In genomic region chr9:93467062-93467416, GRCh38 we compare ENCODE assay signal across 12 cellular contexts. TPM values are rescaled to one million over a fixed set of nuclear protein-coding genes. Genes with fewer than 3 reads are reported as not detected.
DNase-seq lines count a peak whose midpoint lies in the region; ATAC-seq and TF ChIP-seq lines count a peak whose summit lies in the region.
"Had no signal": no experiment of that assay in that cellular context is flagged by ENCODE, and none has a peak within 500 bp of the region (broad histone marks: within the 10 kb centered on the region; RNA-seq: fewer than 3 reads in every experiment).

No MANE protein-coding gene starts in this region.

- H3K36me3 ChIP-seq in left ventricle myocardium inferior: peaks cover 5% of the 10 kb centered on the region
- H3K36me3 ChIP-seq in hepatocyte (replicated peaks; ENCODE audit: insufficient read depth, low read depth): no peaks in the 10 kb centered on the region
- H3K36me3 ChIP-seq in upper lobe of right lung: peaks cover 9% of the 10 kb centered on the region
- H3K36me3 ChIP-seq in smooth muscle cell (ENCODE audit: low read depth): no peaks in the 10 kb centered on the region
- H3K36me3 ChIP-seq: sigmoid colon had no signal

- H3K9me2 ChIP-seq in hepatocyte (replicated peaks; ENCODE audit: insufficient read depth): no peaks in the 10 kb centered on the region

- peaks cover 76% of the 10 kb centered on the region for H3K4me1 Mint-ChIP-seq in WTC11

- DNase-seq in left ventricle myocardium inferior (no peak), left cardiac atrium (no peak), WTC11 (ENCODE audit: low spot score) (no peak), hepatocyte (ENCODE audit: low spot score) (no peak), upper lobe of right lung (no peak), NCI-H226 (no peak), smooth muscle cell (lab: John Stamatoyannopoulos, UW; ENCODE audit: unreplicated experiment) (no peak)
- DNase-seq: kidney; sigmoid colon; stimulated activated naive CD4-positive, alpha-beta T cell had no signal

- H4K20me1 ChIP-seq in hepatocyte (ENCODE audit: insufficient read depth, poor library complexity, severe bottlenecking) (peaks cover 52% of the 10 kb centered on the region), smooth muscle cell (ENCODE audit: low read depth) (peaks cover 100% of the 10 kb centered on the region)

- H2AFZ ChIP-seq in hepatocyte: no peak overlapping the region
- no peak overlapping the region for H2AFZ ChIP-seq in smooth muscle cell (ENCODE audit: low read depth)

- peak overlapping the region; percentile 47 for H3K27ac ChIP-seq in left ventricle myocardium inferior (replicated peaks)
- peak overlapping the region; percentile 24 for H3K27ac ChIP-seq in hepatocyte
- H3K27ac ChIP-seq in upper lobe of right lung: no peak overlapping the region
- no peak overlapping the region for H3K27ac ChIP-seq in smooth muscle cell (ENCODE audit: low read depth)
- H3K27ac ChIP-seq: SJSA1 had no signal

- CTCF ChIA-PET in WTC11 (lab: Charles Lee): no interaction called here

- no peaks in the 10 kb centered on the region for H3K27me3 Mint-ChIP-seq in WTC11 (ENCODE audit: low read depth)

- 56% methylated on average over 3 of the region's 3 CpGs for WGBS in hepatocyte (ENCODE audit: low lambda C conversion rate, missing lambda C conversion rate)
- WGBS in smooth muscle cell (ENCODE audit: low lambda C conversion rate): 72% methylated on average over 3 of the region's 3 CpGs

- H3K4me2 ChIP-seq in hepatocyte (peak overlapping the region; percentile 28), smooth muscle cell (no peak overlapping the region)

- H3K79me2 ChIP-seq in hepatocyte (peaks cover 98% of the 10 kb centered on the region), smooth muscle cell (ENCODE audit: low read depth) (peaks cover 98% of the 10 kb centered on the region)

- POLR2A ChIA-PET in WTC11 (lab: Charles Lee): no interaction called here

- H3K4me1 ChIP-seq in left ventricle myocardium inferior: peaks cover 88% of the 10 kb centered on the region
- H3K4me1 ChIP-seq in hepatocyte (ENCODE audit: insufficient read depth): peaks cover 33% of the 10 kb centered on the region
- peaks cover 72% of the 10 kb centered on the region for H3K4me1 ChIP-seq in upper lobe of right lung
- H3K4me1 ChIP-seq in smooth muscle cell (ENCODE audit: low read depth): peaks cover 10% of the 10 kb centered on the region

- no peak overlapping the region for H3K9ac ChIP-seq in smooth muscle cell (ENCODE audit: low read depth)

- intact Hi-C loops in left ventricle myocardium inferior (cut with micrococcal nuclease): no loop called here
- intact Hi-C loops in left cardiac atrium (cut with DNase I): no loop called here
- intact Hi-C loops in upper lobe of right lung (cut with DNase I): no loop called here

- ATAC-seq in left cardiac atrium (no peak), WTC11 (no peak), upper lobe of right lung (no peak), HG02852 (IDR thresholded peaks at IDR 0.05; ENCODE audit: unreplicated experiment) (no peak)

- H3K27me3 ChIP-seq in left ventricle myocardium inferior (ENCODE audit: low read depth): no peaks in the 10 kb centered on the region
- no peaks in the 10 kb centered on the region for H3K27me3 ChIP-seq in hepatocyte
- H3K27me3 ChIP-seq in upper lobe of right lung: no peaks in the 10 kb centered on the region
- H3K27me3 ChIP-seq in smooth muscle cell (ENCODE audit: low read depth): no peaks in the 10 kb centered on the region
- H3K27me3 ChIP-seq: sigmoid colon, SJSA1 had no signal

- TF ChIP-seq CTCF in left ventricle myocardium inferior (IDR thresholded peaks at IDR 0.05; ENCODE audit: borderline replicate concordance): no peak
- TF ChIP-seq CTCF in WTC11 (IDR thresholded peaks at IDR 0.05): no peak
- no peak for TF ChIP-seq CTCF in hepatocyte (IDR thresholded peaks at IDR 0.05; ENCODE audit: poor library complexity)
- TF ChIP-seq CTCF in upper lobe of right lung (IDR thresholded peaks at IDR 0.05): no peak
- no peak for TF ChIP-seq CTCF in smooth muscle cell (IDR thresholded peaks at IDR 0.05; ENCODE audit: borderline replicate concordance, insufficient read depth, poor library complexity, severe bottlenecking)

- H3K4me3 ChIP-seq in left ventricle myocardium inferior (no peak overlapping the region), hepatocyte (no peak overlapping the region), upper lobe of right lung (no peak overlapping the region), smooth muscle cell (no peak overlapping the region)
- H3K4me3 ChIP-seq: sigmoid colon, SJSA1 had no signal

- peaks cover 11% of the 10 kb centered on the region for H3K36me3 Mint-ChIP-seq in WTC11

- H3K4me3 Mint-ChIP-seq in WTC11: no peak overlapping the region

- H3K9me3 Mint-ChIP-seq in WTC11: no peaks in the 10 kb centered on the region

- H3K9me3 ChIP-seq in left ventricle myocardium inferior (replicated peaks) (no peaks in the 10 kb centered on the region), hepatocyte (ENCODE audit: low read depth) (no peaks in the 10 kb centered on the region), upper lobe of right lung (no peaks in the 10 kb centered on the region), smooth muscle cell (replicated peaks; ENCODE audit: low read depth) (no peaks in the 10 kb centered on the region)
- H3K9me3 ChIP-seq: sigmoid colon, SJSA1 had no signal

- no peaks in the 10 kb centered on the region for H3F3A ChIP-seq in smooth muscle cell (ENCODE audit: low read depth)

- H3K27ac Mint-ChIP-seq in WTC11: peak overlapping the region; percentile 29; the same call in 1 of the 2 replicates

TF ChIP-seq in WTC11, 78 proteins besides CTCF, POLR2A, EP300 and RAD21 (continues in another document):
- TF ChIP-seq, protein P1, sequence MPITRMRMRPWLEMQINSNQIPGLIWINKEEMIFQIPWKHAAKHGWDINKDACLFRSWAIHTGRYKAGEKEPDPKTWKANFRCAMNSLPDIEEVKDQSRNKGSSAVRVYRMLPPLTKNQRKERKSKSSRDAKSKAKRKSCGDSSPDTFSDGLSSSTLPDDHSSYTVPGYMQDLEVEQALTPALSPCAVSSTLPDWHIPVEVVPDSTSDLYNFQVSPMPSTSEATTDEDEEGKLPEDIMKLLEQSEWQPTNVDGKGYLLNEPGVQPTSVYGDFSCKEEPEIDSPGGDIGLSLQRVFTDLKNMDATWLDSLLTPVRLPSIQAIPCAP (CRISPR knock-in tag; IDR thresholded peaks at IDR 0.05): no peak
- TF ChIP-seq ZBTB43 (CRISPR knock-in tag; IDR thresholded peaks at IDR 0.05): no peak
- TF ChIP-seq E2F1 (CRISPR knock-in tag; IDR thresholded peaks at IDR 0.05): no peak
- TF ChIP-seq TCF7 (CRISPR knock-in tag; IDR thresholded peaks at IDR 0.05; ENCODE audit: low read depth): no peak
- no peak for TF ChIP-seq ZNF396 (CRISPR knock-in tag; IDR thresholded peaks at IDR 0.05; ENCODE audit: borderline replicate concordance)
- TF ChIP-seq ESRRA (CRISPR knock-in tag; IDR thresholded peaks at IDR 0.05; ENCODE audit: borderline replicate concordance): no peak
- TF ChIP-seq, protein P2, sequence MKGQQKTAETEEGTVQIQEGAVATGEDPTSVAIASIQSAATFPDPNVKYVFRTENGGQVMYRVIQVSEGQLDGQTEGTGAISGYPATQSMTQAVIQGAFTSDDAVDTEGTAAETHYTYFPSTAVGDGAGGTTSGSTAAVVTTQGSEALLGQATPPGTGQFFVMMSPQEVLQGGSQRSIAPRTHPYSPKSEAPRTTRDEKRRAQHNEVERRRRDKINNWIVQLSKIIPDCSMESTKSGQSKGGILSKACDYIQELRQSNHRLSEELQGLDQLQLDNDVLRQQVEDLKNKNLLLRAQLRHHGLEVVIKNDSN (CRISPR knock-in tag; IDR thresholded peaks at IDR 0.05): no peak
- TF ChIP-seq ZSCAN18 (CRISPR knock-in tag; IDR thresholded peaks at IDR 0.05): no peak
- TF ChIP-seq TP53 (CRISPR knock-in tag; IDR thresholded peaks at IDR 0.05): no peak

RNA-seq across cellular contexts. Expression of gene FAM120AOS, which starts 13.7 kb away (rescaled TPM):
- 27.3 TPM for total RNA-seq in left ventricle myocardium inferior
- 10 to 100 TPM; 34.5 to 34.7 TPM for total RNA-seq in left cardiac atrium
- 43.7 to 48.1 TPM (median 44.4 TPM) in 3 replicates for total RNA-seq in WTC11 (2021)
- 48.1 and 56.0 TPM in 2 replicates for total RNA-seq in hepatocyte
- polyA plus RNA-seq in hepatocyte: 62.4 and 62.8 TPM in 2 replicates
- total RNA-seq in upper lobe of right lung: 46.0 TPM
- total RNA-seq in smooth muscle cell: 18.7 and 23.3 TPM in 2 replicates
- 28.8 and 35.5 TPM in 2 replicates for polyA plus RNA-seq in smooth muscle cell

RNA-seq across cellular contexts. Expression of gene FAM120A, which starts 15.6 kb away (rescaled TPM):
- total RNA-seq in left ventricle myocardium inferior: 104 TPM
- total RNA-seq in left cardiac atrium: 10 to 100 TPM; 79.6 to 79.7 TPM
- 53.3 to 61.5 TPM (median 60.1 TPM) in 3 replicates for total RNA-seq in WTC11 (2021)
- total RNA-seq in hepatocyte: 42.5 and 49.3 TPM in 2 replicates
- polyA plus RNA-seq in hepatocyte: 13.7 and 16.0 TPM in 2 replicates
- 109 TPM for total RNA-seq in upper lobe of right lung
- total RNA-seq in smooth muscle cell: 45.5 and 47.2 TPM in 2 replicates
- 14.4 and 18.0 TPM in 2 replicates for polyA plus RNA-seq in smooth muscle cell

Comparison
In these comparisons a context has a peak if more than half of its experiments do, and no peak if none do; other contexts are left out.
1. H3K27ac ChIP-seq: peak in left ventricle myocardium inferior (single experiment) and hepatocyte (single experiment); none in upper lobe of right lung (single experiment) and smooth muscle cell (single experiment).